ENCODE assay signal across 8 cellular contexts in the genomic region with DNA sequence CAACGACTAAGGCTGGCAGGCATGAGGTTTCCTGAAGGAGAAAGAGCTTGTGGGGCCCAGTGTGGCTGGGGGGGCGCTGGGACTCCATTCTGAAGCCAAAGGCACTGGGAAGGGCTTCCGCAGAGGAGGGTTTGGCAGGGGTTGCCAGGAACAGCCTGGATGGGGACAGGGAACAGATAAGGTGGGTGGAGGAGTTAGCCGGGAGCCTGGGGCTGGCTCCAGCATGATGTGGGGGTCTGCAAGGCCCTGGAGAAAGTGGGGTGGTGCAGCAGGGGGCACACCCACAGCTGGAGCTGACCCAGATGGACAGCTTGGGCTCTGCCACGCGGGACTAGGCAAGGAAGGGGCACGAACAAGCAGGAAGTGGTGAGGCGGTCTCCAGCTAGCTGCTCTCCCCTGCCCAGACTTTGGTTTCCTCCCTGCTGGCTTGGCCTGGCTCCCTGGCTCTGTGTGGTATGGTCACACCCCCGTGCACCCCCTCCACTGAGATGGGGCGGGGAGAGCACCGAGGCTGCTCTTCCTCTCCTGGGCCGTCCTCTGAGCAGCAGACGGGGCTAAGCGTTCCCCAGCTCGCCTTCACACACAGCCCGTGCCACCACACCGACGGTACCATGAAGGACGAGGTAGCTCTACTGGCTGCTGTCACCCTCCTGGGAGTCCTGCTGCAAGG. TPM values are rescaled to one million over a fixed set of nuclear protein-coding genes. Genes with fewer than 3 reads are reported as not detected.
DNase-seq lines count a peak whose midpoint lies in the region; ATAC-seq and TF ChIP-seq lines count a peak whose summit lies in the region.

A gene with protein sequence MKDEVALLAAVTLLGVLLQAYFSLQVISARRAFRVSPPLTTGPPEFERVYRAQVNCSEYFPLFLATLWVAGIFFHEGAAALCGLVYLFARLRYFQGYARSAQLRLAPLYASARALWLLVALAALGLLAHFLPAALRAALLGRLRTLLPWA (plus strand): TSS at position 517 of the 670 bp plus-strand sequence. CDS start 95 bp downstream, at position 612.

- no peaks in the 10 kb centered on the region for H3K9me2 ChIP-seq in Karpas-422 (replicated peaks; ENCODE audit: insufficient read depth, low read length)

- no peak within 1 kb of the TSS for H3K4me3 ChIP-seq in Karpas-422 (ENCODE audit: low read length)
- peak within 1 kb of the TSS in 1 of 2 donors; percentile 81 for H3K4me3 ChIP-seq in gastroesophageal sphincter
- H3K4me3 ChIP-seq in ovary: no peak within 1 kb of the TSS

- peaks cover 34% of the 10 kb centered on the region for H3K4me1 ChIP-seq in Karpas-422 (ENCODE audit: low read length)
- peaks cover 0 to 63% (median 22%) of the 10 kb centered on the region in 3 donors for H3K4me1 ChIP-seq in gastroesophageal sphincter
- peaks cover 15% of the 10 kb centered on the region for H3K4me1 ChIP-seq in ovary (ENCODE audit: insufficient read depth)

- WGBS in gastroesophageal sphincter (ENCODE audit: low coverage in 1 of 2), 2 donors: 40 to 45% methylated on average over 1 to 5 of the region's 19 CpGs
- 3 to 6% (median 5%) methylated on average over 18 to 19 of the region's 19 CpGs for WGBS in ovary, 3 donors

- H3K27ac ChIP-seq in Karpas-422 (ENCODE audit: low read length) (no peak within 1 kb of the TSS), gastroesophageal sphincter (peak within 1 kb of the TSS in 3 of 4 donors; percentile 65 to 90 (median 89)), ovary (peak within 1 kb of the TSS; percentile 17 to 68)

- H2AFZ ChIP-seq in Karpas-422 (ENCODE audit: low read length): no peak within 1 kb of the TSS

- peaks cover 11% of the 10 kb centered on the region for H4K20me1 ChIP-seq in Karpas-422 (ENCODE audit: insufficient read depth, low read depth, low read length)

- TF ChIP-seq EP300 in gastroesophageal sphincter (IDR thresholded peaks at IDR 0.05) (no peak), ovary (IDR thresholded peaks at IDR 0.05) (no peak)

- H3K9me3 ChIP-seq in Karpas-422 (ENCODE audit: low read length) (no peaks in the 10 kb centered on the region), gastroesophageal sphincter (no peaks in the 10 kb centered on the region), ovary (no peaks in the 10 kb centered on the region)

- intact Hi-C loops in ovary (cut with DNase I): loop anchor here in 1 of 4 donors (10.0 kb wide), 2 partner anchors 61 to 111 kb away; partner anchors contain the start of genes MRNIP and TBC1D9B

- DNase-seq in CD1c-positive myeloid dendritic cell (ENCODE audit: extremely low spot score) (peak; percentile 67), Karpas-422 (peak; percentile 68), ovary (peak; percentile 80 to 90 (median 86)), SK-N-DZ (ENCODE audit: low spot score) (no peak)
- peak; percentile 79 for DNase-seq in activated effector memory CD4-positive, alpha-beta T cell treated with anti-CD3 and anti-CD28 coated beads, Interleukin-2, amount 50 U/mL, for 16 hours

- ATAC-seq in gastroesophageal sphincter: peak; percentile 40
- no peak for ATAC-seq in GM18861 (IDR thresholded peaks at IDR 0.05; ENCODE audit: unreplicated experiment)
- no peak for ATAC-seq in HG03196 (IDR thresholded peaks at IDR 0.05; ENCODE audit: unreplicated experiment)

- H3K36me3 ChIP-seq in Karpas-422 (ENCODE audit: insufficient read depth, low read length) (no peaks in the 10 kb centered on the region), gastroesophageal sphincter (peaks cover 0 to 16% of the 10 kb centered on the region in 2 donors), ovary (no peaks in the 10 kb centered on the region)

- TF ChIP-seq POLR2A in gastroesophageal sphincter (IDR thresholded peaks at IDR 0.05): no peak
- no peak for TF ChIP-seq POLR2A in ovary (IDR thresholded peaks at IDR 0.05)

- TF ChIP-seq CTCF in gastroesophageal sphincter (IDR thresholded peaks at IDR 0.05): no peak
- TF ChIP-seq CTCF in ovary (IDR thresholded peaks at IDR 0.05): no peak

- H3K9ac ChIP-seq in Karpas-422 (ENCODE audit: low read length): 0 out of 2 replicates have a peak within 1 kb of the TSS, but pooled peaks have one; percentile 7

- H3K79me2 ChIP-seq in Karpas-422 (ENCODE audit: low read length): no peaks in the 10 kb centered on the region

- H3K27me3 ChIP-seq in Karpas-422 (ENCODE audit: low read length) (no peaks in the 10 kb centered on the region), gastroesophageal sphincter (no peaks in the 10 kb centered on the region), ovary (no peaks in the 10 kb centered on the region)

- peak within 1 kb of the TSS; percentile 72 for H3K4me2 ChIP-seq in Karpas-422 (ENCODE audit: low read depth, low read length, poor library complexity, severe bottlenecking)

RNA-seq across cellular contexts. Expression of the gene that starts here (rescaled TPM):
- 2.3 TPM in 1 of 2 replicates, not detected in the other for total RNA-seq in Karpas-422 (2014; rRNA removed; shearing (Covaris generic); ENCODE audit: low replicate concordance)
- total RNA-seq in gastroesophageal sphincter (1 to 10 TPM in 3 of 4 donors, not detected in 1; 7.5 to 8.8 (median 8.2) TPM), ovary (10 to 100 TPM in 6 of 7 donors, 1 to 10 TPM in 1; 7.5 to 43.5 (median 20.6) TPM)
- 10 to 100 TPM in 1 of 2 donors, not detected in 1; 11.7 TPM for polyA plus RNA-seq in ovary
- not detected in 2 replicates for polyA plus RNA-seq in SK-N-DZ (2014; cell fraction: cytosol; rRNA removed)
- polyA plus RNA-seq in SK-N-DZ (2014; cell fraction: nucleus; rRNA removed): 4.2 and 9.1 TPM in 2 replicates
